16 cellular contexts compared by ENCODE assay signal in genomic region chr12:107822356-107822755, GRCh38. TPM values are rescaled to one million over a fixed set of nuclear protein-coding genes. Genes with fewer than 3 reads are reported as not detected.
"Had no signal": no experiment of that assay in that cellular context is flagged by ENCODE, and none has a peak within 500 bp of the region (broad histone marks: within the 10 kb centered on the region; RNA-seq: fewer than 3 reads in every experiment).

No MANE protein-coding gene starts in this region.

- ATAC-seq: left lobe of liver; natural killer cell treated with Interleukin-12 subunit alpha and Interleukin-12 subunit beta and Interleukin-15 and Interleukin-18, amount 100 ng/mL, for 72 hours; stimulated activated naive CD8-positive, alpha-beta T cell treated with anti-CD3 and anti-CD28 coated beads, Interleukin-15, Interleukin-2, amounts not matched to agents 100 U/mL and 50 U/mL, for 24 hours; upper lobe of right lung had no signal

- H3K4me1 ChIP-seq: upper lobe of right lung had no signal

- H3K4me3 ChIP-seq: upper lobe of right lung had no signal

- DNase-seq: activated CD4-positive, alpha-beta T cell treated with anti-CD3 and anti-CD28 coated beads, Interleukin-2, amount 10 ng/mL, durations not matched to agents 7 days and 5 days; activated CD4-positive, CD25-positive, alpha-beta regulatory T cell; activated naive CD4-positive, alpha-beta T cell treated with anti-CD3 and anti-CD28 coated beads, Interleukin-2, amount 50 U/mL, for 16 hours; amniotic stem cell; erythroblast; stimulated activated CD4-positive, alpha-beta T cell treated with anti-CD3 and anti-CD28 coated beads, Interleukin-12 subunit alpha, Interleukin-12 subunit beta, amount 100 ng/mL, for 4 hours; stimulated activated CD4-positive, alpha-beta T cell treated with anti-CD3 and anti-CD28 coated beads, Interleukin-2, amount 100 ng/mL, for 48 hours; stimulated activated naive CD8-positive, alpha-beta T cell treated with anti-CD3 and anti-CD28 coated beads, Interleukin-15, Interleukin-2, amounts not matched to agents 100 U/mL and 50 U/mL, for 24 hours; T-helper 2 cell; upper lobe of right lung had no signal

- H3K36me3 ChIP-seq: upper lobe of right lung had no signal

- H3K27ac ChIP-seq: upper lobe of right lung had no signal

- H3K27me3 ChIP-seq: upper lobe of right lung had no signal

RNA-seq across cellular contexts. Expression of gene ASCL4, which starts 47.9 kb away (rescaled TPM):
- total RNA-seq: activated CD4-positive, alpha-beta T cell treated with anti-CD3 and anti-CD28 coated beads, Interleukin-2, amount 10 ng/mL, durations not matched to agents 7 days and 5 days; activated CD8-positive, alpha-beta memory T cell treated with anti-CD3 and anti-CD28 coated beads for 36 hours; glomerular endothelial cell; left lobe of liver; natural killer cell treated with Interleukin-12 subunit alpha and Interleukin-12 subunit beta and Interleukin-15 and Interleukin-18, amount 100 ng/mL, for 72 hours; osteoblast; temporal lobe; upper lobe of right lung had no signal
